9 cellular contexts compared by ENCODE assay signal in the genomic region with DNA sequence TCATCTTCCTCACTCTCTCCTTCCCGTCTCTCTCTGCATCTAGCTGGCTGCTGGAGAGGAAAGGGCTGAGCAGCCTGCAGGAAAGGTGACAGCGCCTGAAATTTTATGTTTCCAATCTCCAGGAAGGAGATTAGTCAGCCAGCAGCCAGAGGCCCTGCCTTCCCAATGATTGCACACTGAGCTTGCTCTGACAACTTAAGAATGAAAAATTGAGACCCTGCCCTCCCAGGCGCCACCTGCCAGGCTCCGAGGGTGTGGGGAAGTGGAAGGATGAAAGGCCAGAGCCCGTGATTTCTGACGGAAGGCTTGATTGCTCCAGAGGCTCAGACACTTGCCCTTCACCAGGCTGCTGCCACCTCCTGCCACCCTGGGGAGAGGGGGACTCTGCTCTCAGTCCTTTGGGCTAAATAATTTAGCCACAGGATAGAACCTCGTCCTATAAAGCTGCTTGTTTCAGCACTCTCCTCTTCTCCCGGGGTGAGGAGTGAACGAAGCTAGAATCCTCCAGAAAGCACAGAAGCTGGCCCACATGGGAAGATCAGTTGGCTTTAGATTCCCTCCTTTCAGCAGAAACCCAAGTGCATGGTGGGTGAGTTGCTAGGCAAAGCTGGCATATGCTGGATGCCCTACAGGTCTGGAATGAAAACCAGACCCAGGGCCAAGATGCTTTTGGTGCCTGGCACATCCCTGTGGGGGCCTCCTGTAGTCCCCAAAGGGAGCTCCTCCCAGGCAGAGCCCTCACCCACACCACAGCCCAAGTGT. TPM values are rescaled to one million over a fixed set of nuclear protein-coding genes. Genes with fewer than 3 reads are reported as not detected.
"Had no signal": no experiment of that assay in that cellular context is flagged by ENCODE, and none has a peak within 500 bp of the region (broad histone marks: within the 10 kb centered on the region; RNA-seq: fewer than 3 reads in every experiment).

No MANE protein-coding gene starts in this region.

- H3K27ac ChIP-seq: breast epithelium, parathyroid adenoma, transverse colon had no signal

- H3K4me1 Mint-ChIP-seq: activated CD8-positive, alpha-beta memory T cell treated with anti-CD3 and anti-CD28 coated beads, Interleukin-2, amount 10 ng/mL, durations not matched to agents 7 days and 5 days; mesothelial cell of epicardium had no signal

- H3K27me3 Mint-ChIP-seq: activated CD8-positive, alpha-beta memory T cell treated with anti-CD3 and anti-CD28 coated beads, Interleukin-2, amount 10 ng/mL, durations not matched to agents 7 days and 5 days; activated naive CD8-positive, alpha-beta T cell had no signal

- H3K4me3 Mint-ChIP-seq: activated CD8-positive, alpha-beta memory T cell treated with anti-CD3 and anti-CD28 coated beads, Interleukin-2, amount 10 ng/mL, durations not matched to agents 7 days and 5 days; activated naive CD8-positive, alpha-beta T cell; mesothelial cell of epicardium had no signal

- H3K27ac Mint-ChIP-seq: activated CD8-positive, alpha-beta memory T cell treated with anti-CD3 and anti-CD28 coated beads, Interleukin-2, amount 10 ng/mL, durations not matched to agents 7 days and 5 days; activated naive CD8-positive, alpha-beta T cell; mesothelial cell of epicardium had no signal

- H3K9me3 Mint-ChIP-seq: mesothelial cell of epicardium had no signal

- DNase-seq: activated CD8-positive, alpha-beta memory T cell treated with anti-CD3 and anti-CD28 coated beads, Interleukin-2, amount 10 ng/mL, durations not matched to agents 7 days and 5 days; activated gamma-delta T cell; activated T-cell treated with anti-CD3 and anti-CD28 coated beads, Interleukin-2, amount 50 U/mL, for 48 hours; transverse colon had no signal

- ATAC-seq: activated CD8-positive, alpha-beta memory T cell treated with anti-CD3 and anti-CD28 coated beads, Interleukin-2, amount 10 ng/mL, durations not matched to agents 7 days and 5 days had no signal

- H3K36me3 Mint-ChIP-seq: activated CD8-positive, alpha-beta memory T cell treated with anti-CD3 and anti-CD28 coated beads, Interleukin-2, amount 10 ng/mL, durations not matched to agents 7 days and 5 days had no signal

RNA-seq across cellular contexts. Expression of gene GRIN2C, which starts 33.6 kb away (rescaled TPM):
- total RNA-seq: myocyte had no signal
